ENCODE assay signal across 10 cellular contexts in the genomic region with DNA sequence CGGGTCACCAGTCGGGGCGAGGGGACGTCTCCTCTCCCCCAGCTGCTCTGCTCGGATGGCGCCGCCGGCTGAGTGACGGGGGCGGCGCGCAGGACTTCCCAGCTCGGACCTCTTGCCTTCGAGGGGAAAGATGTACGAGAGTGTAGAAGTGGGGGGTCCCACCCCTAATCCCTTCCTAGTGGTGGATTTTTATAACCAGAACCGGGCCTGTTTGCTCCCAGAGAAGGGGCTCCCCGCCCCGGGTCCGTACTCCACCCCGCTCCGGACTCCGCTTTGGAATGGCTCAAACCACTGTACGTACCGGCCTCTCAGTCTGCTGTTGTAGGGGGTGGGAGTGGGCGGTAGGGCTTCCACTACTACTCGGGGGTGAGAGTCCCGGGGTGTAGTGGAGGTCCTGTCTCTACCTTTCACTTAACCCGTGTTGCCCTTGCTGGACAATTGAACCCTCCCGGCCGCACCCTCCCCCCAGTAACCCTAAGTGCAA. TPM values are rescaled to one million over a fixed set of nuclear protein-coding genes. Genes with fewer than 3 reads are reported as not detected.
DNase-seq lines count a peak whose midpoint lies in the region; ATAC-seq and TF ChIP-seq lines count a peak whose summit lies in the region.
"Had no signal": no experiment of that assay in that cellular context is flagged by ENCODE, and none has a peak within 500 bp of the region (broad histone marks: within the 10 kb centered on the region; RNA-seq: fewer than 3 reads in every experiment).

No MANE protein-coding gene starts in this region.

- H3K9me3 ChIP-seq in SK-N-SH (no peaks in the 10 kb centered on the region), breast epithelium (no peaks in the 10 kb centered on the region), liver (ENCODE audit: control insufficient read depth in 4 of 4, low read length in 3 of 4) (no peaks in the 10 kb centered on the region)

- peaks cover 94% of the 10 kb centered on the region for H3K79me2 ChIP-seq in SK-N-SH (ENCODE audit: insufficient read depth)

- H3K27ac ChIP-seq in SK-N-SH (ENCODE audit: low read depth in 2 of 2, low read length in 1 of 2) (peak overlapping the region; percentile 69 to 99; a peak in 3 of 4 replicates), breast epithelium (peak overlapping the region; percentile 97 to 98), liver (ENCODE audit: low read depth in 1 of 2, low read length in 2 of 2) (peak overlapping the region; percentile 97 to 99), substantia nigra (ENCODE audit: low read depth, low read length, poor library complexity, severe bottlenecking) (peak overlapping the region; percentile 49)
- H3K27ac ChIP-seq: foreskin keratinocyte had no signal

- peaks cover 15% of the 10 kb centered on the region for H3F3A ChIP-seq in SK-N-SH (replicated peaks; ENCODE audit: insufficient read depth)

- intact Hi-C loops in breast epithelium (cut with DNase I; ENCODE audit: low total_unique reads): no loop called here

- DNase-seq in SK-N-SH (no peak), breast epithelium (ENCODE audit: low spot score in 2 of 2) (no peak), substantia nigra (lab: John Stamatoyannopoulos, UW) (no peak), HPDE6-E6E7 (ENCODE audit: extremely low spot score) (no peak), cerebellum (ENCODE audit: low spot score) (no peak)
- no peak for DNase-seq in activated effector memory CD4-positive, alpha-beta T cell treated with anti-CD3 and anti-CD28 coated beads, Interleukin-2, amount 50 U/mL, for 16 hours
- DNase-seq: foreskin keratinocyte had no signal

- no peak for TF ChIP-seq POLR2A in breast epithelium (IDR thresholded peaks at IDR 0.05)

- H3K27me3 ChIP-seq in SK-N-SH (ENCODE audit: insufficient read depth) (no peaks in the 10 kb centered on the region), breast epithelium (no peaks in the 10 kb centered on the region), liver (ENCODE audit: control insufficient read depth in 4 of 4, insufficient read depth in 4 of 4, low read length in 3 of 4) (no peaks in the 10 kb centered on the region)
- H3K27me3 ChIP-seq: foreskin keratinocyte had no signal

- CTCF ChIA-PET in SK-N-SH (lab: Yijun Ruan, JAX): interaction anchor here (1.7 to 57.6 kb wide), 4 partner anchors 11 to 37 kb away, joined by 6 to 1706 read pairs (median 29); a partner anchor contains a TSS

- peaks cover 40 to 74% of the 10 kb centered on the region in 2 experiments for H3K4me1 ChIP-seq in SK-N-SH (ENCODE audit: control insufficient read depth in 1 of 2, insufficient read depth in 2 of 2, low read depth in 1 of 2, low read length in 1 of 2)
- peaks cover 13 to 38% of the 10 kb centered on the region in 2 donors for H3K4me1 ChIP-seq in breast epithelium
- H3K4me1 ChIP-seq in liver (ENCODE audit: control insufficient read depth in 4 of 4, insufficient read depth in 4 of 4, low read length in 3 of 4): peaks cover 22 to 82% (median 58%) of the 10 kb centered on the region in 4 donors

- no peaks in the 10 kb centered on the region for H3K9me2 ChIP-seq in SK-N-SH

- H3K4me3 ChIP-seq in SK-N-SH (ENCODE audit: low read depth in 2 of 2, low read length in 1 of 2) (peak overlapping the region; percentile 69 to 78), breast epithelium (peak overlapping the region; percentile 67 to 89 (median 81)), liver (ENCODE audit: low read depth in 1 of 3, low read length in 3 of 3) (peak overlapping the region; percentile 83 to 95 (median 89))

- H3K36me3 ChIP-seq in SK-N-SH (replicated peaks in 1 of 2; ENCODE audit: control insufficient read depth in 1 of 2, insufficient read depth in 2 of 2, low read length in 1 of 2): peaks cover 0 to 15% of the 10 kb centered on the region in 2 experiments
- H3K36me3 ChIP-seq in breast epithelium: no peaks in the 10 kb centered on the region
- H3K36me3 ChIP-seq in liver (ENCODE audit: control insufficient read depth in 4 of 4, insufficient read depth in 3 of 4, low read depth in 1 of 4, low read length in 3 of 4): no peaks in the 10 kb centered on the region

- 31% methylated on average over 24 of the region's 30 CpGs for WGBS in SK-N-SH (ENCODE audit: low lambda C conversion rate)
- 4% methylated on average over 30 of the region's 30 CpGs for WGBS in liver

- no peak overlapping the region for H2AFZ ChIP-seq in SK-N-SH (ENCODE audit: low read depth)

- peak overlapping the region; percentile 75 for H3K9ac ChIP-seq in SK-N-SH
- peak overlapping the region; percentile 78 to 89 for H3K9ac ChIP-seq in liver (ENCODE audit: low read depth in 1 of 2, low read length in 2 of 2)

- peaks cover 53% of the 10 kb centered on the region for H4K20me1 ChIP-seq in SK-N-SH (ENCODE audit: insufficient read depth)

- H3K4me2 ChIP-seq in SK-N-SH: peak overlapping the region; percentile 97

- TF ChIP-seq CTCF in SK-N-SH (IDR thresholded peaks at IDR 0.05) (no peak), breast epithelium (IDR thresholded peaks at IDR 0.05) (no peak), liver (IDR thresholded peaks at IDR 0.05; ENCODE audit: low read depth, low read length, missing input control) (no peak)

- TF ChIP-seq RAD21 in SK-N-SH (IDR thresholded peaks at IDR 0.05; ENCODE audit: low read length) (no peak), liver (IDR thresholded peaks at IDR 0.05) (no peak)

- no peak for TF ChIP-seq EP300 in SK-N-SH (IDR thresholded peaks at IDR 0.05; ENCODE audit: borderline replicate concordance in 1 of 2, low read depth in 1 of 2, low read length in 1 of 2)

- ATAC-seq in SK-N-SH treated with all-trans-retinoic acid at 6 μM for 48 hours: no peak

- POLR2A ChIA-PET in SK-N-SH (lab: Yijun Ruan, JAX): interaction anchor here (1.0 to 2.7 kb wide), 3 partner anchors 9 to 39 kb away, joined by 4 to 15 read pairs (median 9); no protein-coding TSS in a partner anchor

TF ChIP-seq in SK-N-SH, 30 proteins besides CTCF, POLR2A, EP300 and RAD21 (continues in another document):
- TF ChIP-seq, protein P1, sequence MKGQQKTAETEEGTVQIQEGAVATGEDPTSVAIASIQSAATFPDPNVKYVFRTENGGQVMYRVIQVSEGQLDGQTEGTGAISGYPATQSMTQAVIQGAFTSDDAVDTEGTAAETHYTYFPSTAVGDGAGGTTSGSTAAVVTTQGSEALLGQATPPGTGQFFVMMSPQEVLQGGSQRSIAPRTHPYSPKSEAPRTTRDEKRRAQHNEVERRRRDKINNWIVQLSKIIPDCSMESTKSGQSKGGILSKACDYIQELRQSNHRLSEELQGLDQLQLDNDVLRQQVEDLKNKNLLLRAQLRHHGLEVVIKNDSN (IDR thresholded peaks at IDR 0.05; ENCODE audit: borderline replicate concordance, low read depth): no peak
- TF ChIP-seq ELF1 (IDR thresholded peaks at IDR 0.05) (no peak), GABPA (IDR thresholded peaks at IDR 0.05; ENCODE audit: low read depth) (no peak), EZH2phosphoT487 (IDR thresholded peaks at IDR 0.05; ENCODE audit: borderline replicate concordance, low read depth) (no peak), RFX5 (IDR thresholded peaks at IDR 0.05; ENCODE audit: low read length) (no peak), YY1 (IDR thresholded peaks at IDR 0.05; ENCODE audit: low read depth) (no peak)

TF ChIP-seq in SK-N-SH treated with all-trans-retinoic acid at 6 μM for 48 hours, 23 proteins besides CTCF, POLR2A, EP300 and RAD21 (continues in another document):
- TF ChIP-seq RARB (CRISPR knock-in tag; IDR thresholded peaks at IDR 0.05) (no peak), ARNTL (CRISPR knock-in tag; IDR thresholded peaks at IDR 0.05; ENCODE audit: borderline replicate concordance, low read depth) (no peak), ISL1 (CRISPR knock-in tag; IDR thresholded peaks at IDR 0.05) (no peak), ZFP3 (CRISPR knock-in tag; IDR thresholded peaks at IDR 0.05) (no peak)

TF ChIP-seq in liver, 16 proteins besides CTCF, POLR2A, EP300 and RAD21:
- TF ChIP-seq YY1 (IDR thresholded peaks at IDR 0.05): no peak
- TF ChIP-seq HNF4A (conservative IDR thresholded peaks at IDR 0.05): peak; percentile 29 to 35
TF ChIP-seq in liver: peak in this region for 1.

RNA-seq across cellular contexts. Expression of a gene that starts 21.9 kb away (rescaled TPM):
- not detected in 2 replicates for polyA plus RNA-seq in SK-N-SH (2012; rRNA removed)
- not detected in 2 replicates for polyA plus RNA-seq in SK-N-SH (2012; cell fraction: cytosol; rRNA removed)
- not detected in 2 replicates for polyA plus RNA-seq in SK-N-SH (2012; cell fraction: nucleus; rRNA removed)
- total RNA-seq in breast epithelium: not detected
- total RNA-seq in liver: under 1 TPM; 0.47 to 0.59 TPM
- under 1 TPM in 1 of 2 donors, not detected in 1; 0.48 TPM for polyA plus RNA-seq in liver
- total RNA-seq in cerebellum: 0.45 TPM
- total RNA-seq: foreskin keratinocyte, RPMI7951 had no signal
- polyA plus RNA-seq: foreskin keratinocyte had no signal

RNA-seq across cellular contexts. Expression of a gene that starts 33.6 kb away (rescaled TPM):
- polyA plus RNA-seq in SK-N-SH (2012; rRNA removed) (8.9 and 13.3 TPM in 2 replicates), liver (10 to 100 TPM in 1 of 2 donors, 1 to 10 TPM in 1; 6.6 to 26.2 TPM)
- 6.9 and 9.6 TPM in 2 replicates for polyA plus RNA-seq in SK-N-SH (2012; cell fraction: cytosol; rRNA removed)
- polyA plus RNA-seq in SK-N-SH (2012; cell fraction: nucleus; rRNA removed): 13.2 and 15.0 TPM in 2 replicates
- total RNA-seq in breast epithelium (10 to 100 TPM; 14.2 to 31.2 (median 25.2) TPM), liver (10 to 100 TPM in 1 of 2 donors, 1 to 10 TPM in 1; 8.7 to 12.9 TPM), cerebellum (4.9 TPM)

RNA-seq across cellular contexts. Expression of a gene that starts 54.9 kb away (rescaled TPM):
- 12.7 and 12.8 TPM in 2 replicates for polyA plus RNA-seq in SK-N-SH (2012; rRNA removed)
- polyA plus RNA-seq in SK-N-SH (2012; cell fraction: cytosol; rRNA removed): 15.2 and 16.8 TPM in 2 replicates
- polyA plus RNA-seq in SK-N-SH (2012; cell fraction: nucleus; rRNA removed): 8.3 and 11.7 TPM in 2 replicates
- total RNA-seq in breast epithelium: under 1 TPM; 0.29 to 0.98 (median 0.80) TPM
- 10 to 100 TPM in 1 of 2 donors, 1 to 10 TPM in 1; 2.3 to 16.5 TPM for total RNA-seq in liver
- 1 to 10 TPM in 1 of 2 donors, under 1 TPM in 1; 0.54 to 2.6 TPM for polyA plus RNA-seq in liver
- 8.5 TPM for total RNA-seq in cerebellum
